ENCODE assay signal across 10 cellular contexts in genomic region chr6:10759884-10760329, GRCh38. TPM values are rescaled to one million over a fixed set of nuclear protein-coding genes. Genes with fewer than 3 reads are reported as not detected.
DNase-seq lines count a peak whose midpoint lies in the region; ATAC-seq and TF ChIP-seq lines count a peak whose summit lies in the region.
"Had no signal": no experiment of that assay in that cellular context is flagged by ENCODE, and none has a peak within 500 bp of the region (broad histone marks: within the 10 kb centered on the region; RNA-seq: fewer than 3 reads in every experiment).

No MANE protein-coding gene starts in this region.

- POLR2A ChIA-PET in WTC11 (lab: Charles Lee): no interaction called here

- ATAC-seq in WTC11 (no peak), heart right ventricle (peak in 7 of 8 donors; percentile 33 to 89 (median 60)), GM21576 (IDR thresholded peaks at IDR 0.05; ENCODE audit: unreplicated experiment) (no peak)

- no peaks in the 10 kb centered on the region for H3K27me3 Mint-ChIP-seq in WTC11 (ENCODE audit: low read depth)
- H3K27me3 Mint-ChIP-seq: T-helper 17 cell had no signal

- H3K27me3 ChIP-seq in heart right ventricle: no peaks in the 10 kb centered on the region
- no peaks in the 10 kb centered on the region for H3K27me3 ChIP-seq in colonic mucosa

- H3K27ac Mint-ChIP-seq in WTC11: 0 out of 2 replicates have a peak overlapping the region, but pooled peaks have one; percentile 15
- H3K27ac Mint-ChIP-seq: T-helper 17 cell had no signal

- peaks cover 43% of the 10 kb centered on the region for H3K36me3 Mint-ChIP-seq in WTC11

- H3K27ac ChIP-seq in heart right ventricle (peak overlapping the region in 2 of 10 donors; percentile 20 to 24), colonic mucosa (no peak overlapping the region)

- no peak overlapping the region for H3K4me3 Mint-ChIP-seq in WTC11
- H3K4me3 Mint-ChIP-seq: T-helper 17 cell had no signal

- 37 to 51% methylated on average over 6 of the region's 6 CpGs for WGBS in heart right ventricle, 2 donors

- H3K9me3 ChIP-seq in heart right ventricle (no peaks in the 10 kb centered on the region), colonic mucosa (no peaks in the 10 kb centered on the region)

- peaks cover 0 to 18% (median 9%) of the 10 kb centered on the region in 9 donors for H3K4me1 ChIP-seq in heart right ventricle
- no peaks in the 10 kb centered on the region for H3K4me1 ChIP-seq in colonic mucosa

- DNase-seq in A172 (ENCODE audit: low spot score) (peak; percentile 96), GOT3 (lab: John Stamatoyannopoulos, UW) (peak; percentile 28), WTC11 (ENCODE audit: low spot score) (no peak), heart right ventricle (no peak), SHP77 (lab: John Stamatoyannopoulos, UW) (no peak), GF-D8 (lab: John Stamatoyannopoulos, UW) (no peak), colonic mucosa (no peak)
- DNase-seq: aorta, T-helper 17 cell had no signal

- TF ChIP-seq CTCF in WTC11 (IDR thresholded peaks at IDR 0.05): no peak
- no peak for TF ChIP-seq CTCF in heart right ventricle (IDR thresholded peaks at IDR 0.05)
- no peak for TF ChIP-seq CTCF in colonic mucosa (IDR thresholded peaks at IDR 0.05)

- H3K36me3 ChIP-seq in heart right ventricle: peaks cover 0 to 49% (median 9%) of the 10 kb centered on the region in 9 donors
- H3K36me3 ChIP-seq in colonic mucosa: no peaks in the 10 kb centered on the region

- intact Hi-C loops in heart right ventricle (cut with DNase I): loop anchor here in 1 of 10 donors (10.0 kb wide), 1 partner anchor 65 kb away; the partner anchor contains the start of genes C6orf52 and PAK1IP1
- intact Hi-C loops in colonic mucosa (cut with DNase I): no loop called here

- H3K4me1 Mint-ChIP-seq in WTC11: peaks cover 8% of the 10 kb centered on the region

- H3K4me3 ChIP-seq in heart right ventricle (no peak overlapping the region), colonic mucosa (no peak overlapping the region)

- CTCF ChIA-PET in WTC11 (lab: Charles Lee): interaction anchor here (0.6 to 2.2 kb wide), 14 partner anchors 10 to 294 kb away, joined by 3 to 11 read pairs (median 4); partner anchors contain the start of genes MAK, PAK1IP1, SYCP2L and TMEM14B

- no peaks in the 10 kb centered on the region for H3K9me3 Mint-ChIP-seq in WTC11

- no peak overlapping the region for H3K9ac ChIP-seq in colonic mucosa (ENCODE audit: low read depth in 2 of 2, low read length in 2 of 2)

TF ChIP-seq in WTC11, 78 proteins besides CTCF, POLR2A, EP300 and RAD21:
- TF ChIP-seq ZNF263 (CRISPR knock-in tag; IDR thresholded peaks at IDR 0.05; ENCODE audit: low read depth) (no peak), ZNF671 (CRISPR knock-in tag; IDR thresholded peaks at IDR 0.05) (no peak), NR3C1 (CRISPR knock-in tag; conservative IDR thresholded peaks at IDR 0.05; ENCODE audit: low read depth) (no peak)
- TF ChIP-seq, protein P1, sequence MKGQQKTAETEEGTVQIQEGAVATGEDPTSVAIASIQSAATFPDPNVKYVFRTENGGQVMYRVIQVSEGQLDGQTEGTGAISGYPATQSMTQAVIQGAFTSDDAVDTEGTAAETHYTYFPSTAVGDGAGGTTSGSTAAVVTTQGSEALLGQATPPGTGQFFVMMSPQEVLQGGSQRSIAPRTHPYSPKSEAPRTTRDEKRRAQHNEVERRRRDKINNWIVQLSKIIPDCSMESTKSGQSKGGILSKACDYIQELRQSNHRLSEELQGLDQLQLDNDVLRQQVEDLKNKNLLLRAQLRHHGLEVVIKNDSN (CRISPR knock-in tag; IDR thresholded peaks at IDR 0.05): no peak

RNA-seq across cellular contexts. Expression of gene TMEM14B, which starts 12.3 kb away (rescaled TPM):
- total RNA-seq in A172 (2014; rRNA removed; shearing (Covaris generic)): 240 and 245 TPM in 2 replicates
- total RNA-seq in WTC11 (2021) (72.7 to 82.9 TPM (median 78.0 TPM) in 3 replicates), heart right ventricle (100 to 1,000 TPM in 9 of 10 donors, 10 to 100 TPM in 1; 93.5 to 116 (median 108) TPM), colonic mucosa (10 to 100 TPM; 58.7 to 73.3 TPM)
- 10 to 100 TPM; 64.5 to 71.2 TPM for polyA plus RNA-seq in heart right ventricle

RNA-seq across cellular contexts. Expression of gene TMEM14C, which starts 37.0 kb away (rescaled TPM):
- 312 and 395 TPM in 2 replicates for total RNA-seq in A172 (2014; rRNA removed; shearing (Covaris generic))
- total RNA-seq in WTC11 (2021) (103 to 122 TPM (median 119 TPM) in 3 replicates), heart right ventricle (100 to 1,000 TPM; 105 to 133 (median 116) TPM), colonic mucosa (10 to 100 TPM; 63.4 to 86.8 TPM)
- 100 to 1,000 TPM; 114 to 116 TPM for polyA plus RNA-seq in heart right ventricle

Comparison
In these comparisons a context has a peak if more than half of its experiments do, and no peak if none do; other contexts are left out.
1. DNase-seq: peak in A172 (single experiment) and GOT3 (single experiment); none in WTC11 (single experiment), heart right ventricle (0 of 2), SHP77 (0 of 2), GF-D8 (single experiment) and colonic mucosa (single experiment).
2. ATAC-seq: peak in heart right ventricle (7 of 8); none in WTC11 (single experiment) and GM21576 (single experiment).